In genomic region chr7:78018541-78019456, GRCh38 we compare ENCODE assay signal across 8 cellular contexts.
DNase-seq lines count a peak whose midpoint lies in the region; ATAC-seq and TF ChIP-seq lines count a peak whose summit lies in the region.

No MANE protein-coding gene starts in this region.

- H3K4me3 ChIP-seq in CD4-positive, alpha-beta memory T cell (ENCODE audit: low read length in 2 of 2) = no peak overlapping the region
- H3K4me3 ChIP-seq in MG63 = peak overlapping the region; percentile 46

- H3K27ac Mint-ChIP-seq in CD4-positive, alpha-beta memory T cell = peak overlapping the region in 3 of 7 donors; percentile 62 to 87 (median 73)
- peak overlapping the region; percentile 70 for H3K27ac Mint-ChIP-seq in activated CD8-positive, alpha-beta T cell treated with anti-CD3 and anti-CD28 coated beads for 36 hours

- peaks cover 1 to 3% of the 10 kb centered on the region in 2 donors for H3K27me3 Mint-ChIP-seq in CD4-positive, alpha-beta memory T cell
- H3K27me3 Mint-ChIP-seq in activated CD8-positive, alpha-beta T cell treated with anti-CD3 and anti-CD28 coated beads for 36 hours = peaks cover 27% of the 10 kb centered on the region

- DNase-seq in CD4-positive, alpha-beta memory T cell = peak in 1 of 5 donors; percentile 9
- DNase-seq in MG63 (peak; percentile 81), fibroblast of the conjunctiva (ENCODE audit: low read depth) (peak; percentile 33), occipital lobe (lab: John Stamatoyannopoulos, UW) (peak; percentile 6), amniotic stem cell (lab: John Stamatoyannopoulos, UW) (no peak)
- peak; percentile 6 for DNase-seq in activated CD8-positive, alpha-beta T cell treated with anti-CD3 and anti-CD28 coated beads for 36 hours

- peaks cover 11% of the 10 kb centered on the region for H3K4me1 ChIP-seq in CD4-positive, alpha-beta memory T cell (ENCODE audit: insufficient read depth, low read length)

- H3K36me3 Mint-ChIP-seq in CD4-positive, alpha-beta memory T cell = no peaks in the 10 kb centered on the region
- no peaks in the 10 kb centered on the region for H3K36me3 Mint-ChIP-seq in activated CD8-positive, alpha-beta T cell treated with anti-CD3 and anti-CD28 coated beads for 36 hours (ENCODE audit: low read depth)

- peak; percentile 8 for ATAC-seq in GM19468 (IDR thresholded peaks at IDR 0.05; ENCODE audit: extremely low read depth, unreplicated experiment)
- no peak for ATAC-seq in activated CD8-positive, alpha-beta T cell treated with anti-CD3 and anti-CD28 coated beads for 36 hours
- no peak for ATAC-seq in HG02852 (IDR thresholded peaks at IDR 0.05; ENCODE audit: unreplicated experiment)

- no peak overlapping the region for H3K27ac ChIP-seq in CD4-positive, alpha-beta memory T cell (ENCODE audit: low read depth, low read length)

- H3K4me1 Mint-ChIP-seq in CD4-positive, alpha-beta memory T cell = peaks cover 4 to 11% (median 8%) of the 10 kb centered on the region in 4 donors
- H3K4me1 Mint-ChIP-seq in activated CD8-positive, alpha-beta T cell treated with anti-CD3 and anti-CD28 coated beads for 36 hours (ENCODE audit: low read depth) = peaks cover 5% of the 10 kb centered on the region

- H3K27me3 ChIP-seq in CD4-positive, alpha-beta memory T cell (ENCODE audit: insufficient read depth, low read length) = peaks cover 4% of the 10 kb centered on the region
- no peaks in the 10 kb centered on the region for H3K27me3 ChIP-seq in MG63

- no peaks in the 10 kb centered on the region for H3K9me3 ChIP-seq in CD4-positive, alpha-beta memory T cell (ENCODE audit: control insufficient read depth in 1 of 2, low read length in 2 of 2)
- H3K9me3 ChIP-seq in MG63 = no peaks in the 10 kb centered on the region

- CTCF ChIA-PET in CD4-positive, alpha-beta memory T cell (lab: Charles Lee; ENCODE audit: partially characterized antibody) = interaction anchor here (0.7 to 5.5 kb wide), 5 partner anchors 9 to 1266 kb away, joined by 3 to 102 read pairs (median 10); no protein-coding TSS in a partner anchor
- CTCF ChIA-PET in activated CD8-positive, alpha-beta T cell treated with anti-CD3 and anti-CD28 coated beads for 36 hours (lab: Charles Lee) = interaction anchor here (1.4 to 6.6 kb wide), 5 partner anchors 15 to 367 kb away, joined by 3 to 93 read pairs (median 7); no protein-coding TSS in a partner anchor

- POLR2A ChIA-PET in CD4-positive, alpha-beta memory T cell (lab: Charles Lee; ENCODE audit: partially characterized antibody) = interaction anchor here (0.7 to 1.8 kb wide), 2 partner anchors 22 to 664 kb away, joined by 4 to 6 read pairs; no protein-coding TSS in a partner anchor
- POLR2A ChIA-PET in activated CD8-positive, alpha-beta T cell treated with anti-CD3 and anti-CD28 coated beads for 36 hours (lab: Charles Lee) = interaction anchor here (1.0 kb wide), 1 partner anchor 408 kb away, joined by 4 read pairs; no protein-coding TSS in a partner anchor

- H3K36me3 ChIP-seq in CD4-positive, alpha-beta memory T cell (ENCODE audit: insufficient read depth, low read length) = no peaks in the 10 kb centered on the region
- no peaks in the 10 kb centered on the region for H3K36me3 ChIP-seq in MG63

- intact Hi-C loops in CD4-positive, alpha-beta memory T cell (cut with micrococcal nuclease) = no loop called here
- intact Hi-C loops in activated CD8-positive, alpha-beta T cell treated with anti-CD3 and anti-CD28 coated beads for 36 hours (cut with micrococcal nuclease) = no loop called here

- no peaks in the 10 kb centered on the region for H3K9me3 Mint-ChIP-seq in CD4-positive, alpha-beta memory T cell
- no peaks in the 10 kb centered on the region for H3K9me3 Mint-ChIP-seq in activated CD8-positive, alpha-beta T cell treated with anti-CD3 and anti-CD28 coated beads for 36 hours

- peak overlapping the region; percentile 48 to 90 (median 86) for H3K4me3 Mint-ChIP-seq in CD4-positive, alpha-beta memory T cell
- peak overlapping the region; percentile 71 for H3K4me3 Mint-ChIP-seq in activated CD8-positive, alpha-beta T cell treated with anti-CD3 and anti-CD28 coated beads for 36 hours

- no peak for TF ChIP-seq CTCF in activated CD8-positive, alpha-beta T cell treated with anti-CD3 and anti-CD28 coated beads for 36 hours (IDR thresholded peaks at IDR 0.05)
